12 cellular contexts compared by ENCODE assay signal in the genomic region with DNA sequence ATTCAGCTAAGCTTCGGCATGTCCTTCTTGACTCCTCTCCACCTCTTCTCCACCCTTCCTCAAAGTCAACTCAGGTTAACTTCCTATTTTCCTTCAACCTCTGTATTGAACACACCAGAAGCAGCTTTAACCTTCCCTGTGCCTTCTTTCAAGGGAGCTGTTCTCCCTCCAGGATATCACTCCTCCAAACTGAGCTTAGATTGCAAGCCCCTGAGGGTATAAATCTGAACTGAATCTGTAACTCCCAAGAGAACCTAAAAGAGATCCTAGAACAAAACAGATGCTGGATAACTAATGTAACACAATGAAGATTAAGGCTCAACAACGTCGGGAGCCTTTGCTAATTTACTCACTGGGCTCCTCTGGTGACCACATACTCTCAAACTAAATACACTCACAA. TPM values are rescaled to one million over a fixed set of nuclear protein-coding genes. Genes with fewer than 3 reads are reported as not detected.
DNase-seq lines count a peak whose midpoint lies in the region; ATAC-seq and TF ChIP-seq lines count a peak whose summit lies in the region.
"Had no signal": no experiment of that assay in that cellular context is flagged by ENCODE, and none has a peak within 500 bp of the region (broad histone marks: within the 10 kb centered on the region; RNA-seq: fewer than 3 reads in every experiment).

No MANE protein-coding gene starts in this region.

- peak overlapping the region; percentile 99 for H3K4me2 ChIP-seq in KMS-11

- no peaks in the 10 kb centered on the region for H3K27me3 ChIP-seq in KMS-11 (ENCODE audit: insufficient read depth, low read depth)
- peaks cover 0 to 4% (median 0%) of the 10 kb centered on the region in 45 donors for H3K27me3 ChIP-seq in dorsolateral prefrontal cortex

- peaks cover 17% of the 10 kb centered on the region for H3K4me1 ChIP-seq in KMS-11 (ENCODE audit: low read depth, poor library complexity, severe bottlenecking)

- H4K20me1 ChIP-seq in KMS-11 (ENCODE audit: insufficient read depth): no peaks in the 10 kb centered on the region

- H3K27ac ChIP-seq in KMS-11: no peak overlapping the region
- no peak overlapping the region for H3K27ac ChIP-seq in dorsolateral prefrontal cortex
- H3K27ac ChIP-seq: heart left ventricle had no signal

- intact Hi-C loops in dorsolateral prefrontal cortex (cut with DNase I) (no loop called here), natural killer cell (cut with micrococcal nuclease) (loop anchor here (5.0 kb wide), 1 partner anchor 822 kb away; no protein-coding TSS in a partner anchor)

- H3K9me3 Mint-ChIP-seq in natural killer cell: no peaks in the 10 kb centered on the region

- peak; percentile 34 for DNase-seq in DMS79 treated with DMSO at 0.1 percent for 48 hours (lab: John Stamatoyannopoulos, UW)
- DNase-seq in DMS79 (lab: John Stamatoyannopoulos, UW): no peak
- no peak for DNase-seq in dorsolateral prefrontal cortex
- no peak for DNase-seq in natural killer cell
- no peak for DNase-seq in NCI-H1092 (lab: John Stamatoyannopoulos, UW)
- DNase-seq in G401 (ENCODE audit: low spot score): no peak
- DNase-seq: 8988T; activated CD4-positive, alpha-beta T cell treated with anti-CD3 and anti-CD28 coated beads, Interleukin-2, amount 50 U/mL, for 48 hours; caudate nucleus had no signal

- peak overlapping the region; percentile 97 for H3K4me3 Mint-ChIP-seq in natural killer cell

- TF ChIP-seq CTCF in KMS-11 (conservative IDR thresholded peaks at IDR 0.05; ENCODE audit: low read depth, low read length): no peak
- TF ChIP-seq CTCF in dorsolateral prefrontal cortex (IDR thresholded peaks at IDR 0.05 in 54 of 56, conservative IDR thresholded peaks at IDR 0.05 in 2 of 56; ENCODE audit: low read depth in 1 of 56, partially characterized antibody in 56 of 56): no peak
- TF ChIP-seq CTCF in natural killer cell (IDR thresholded peaks at IDR 0.05): no peak

- no peaks in the 10 kb centered on the region for H3K79me2 ChIP-seq in KMS-11 (ENCODE audit: insufficient read depth, low read depth)

- H3K4me1 Mint-ChIP-seq in natural killer cell: peaks cover 50 to 53% of the 10 kb centered on the region in 2 donors

- no peak overlapping the region; the same call in 1 of the 2 replicates for H3K9ac ChIP-seq in KMS-11

- H3K27ac Mint-ChIP-seq in natural killer cell: peak overlapping the region; percentile 85 to 95

- no peaks in the 10 kb centered on the region for H3K36me3 Mint-ChIP-seq in natural killer cell

- H3K27me3 Mint-ChIP-seq in natural killer cell (ENCODE audit: low read depth in 2 of 2): no peaks in the 10 kb centered on the region

- ATAC-seq in natural killer cell (no peak), GM18861 (IDR thresholded peaks at IDR 0.05; ENCODE audit: unreplicated experiment) (no peak)

- H3K4me3 ChIP-seq in KMS-11 (IDR thresholded peaks at IDR 0.05; ENCODE audit: insufficient read depth, low read depth, low read length) (no peak overlapping the region), dorsolateral prefrontal cortex (peak overlapping the region in 54 of 59 donors; percentile 39 to 73 (median 58))

- in situ Hi-C loops in G401 (cut with HindIII; ENCODE audit: low sequenced_read_pairs): no loop called here

- H2AFZ ChIP-seq in KMS-11 (ENCODE audit: low read depth): peak overlapping the region; percentile 96; the same call in 1 of the 2 replicates

- no peaks in the 10 kb centered on the region for H3K36me3 ChIP-seq in KMS-11 (ENCODE audit: insufficient read depth)
- H3K36me3 ChIP-seq: heart left ventricle had no signal

RNA-seq across cellular contexts. Expression of a gene that starts 1.1 kb away (rescaled TPM):
- total RNA-seq in dorsolateral prefrontal cortex: 1 to 10 TPM in 107 of 120 experiments, under 1 TPM in 13; 0.46 to 3.0 (median 1.6) TPM
- 10 to 100 TPM; 30.9 to 44.7 (median 31.2) TPM for total RNA-seq in natural killer cell
- not detected in 2 replicates for total RNA-seq in G401 (2014; rRNA removed; shearing (Covaris generic))

Comparison
In these comparisons a context has a peak if more than half of its experiments do, and no peak if none do; other contexts are left out.
1. RNA of a gene that starts 1.1 kb away (total RNA-seq): 30.9 to 44.7 TPM in natural killer cell; 0.46 to 3.0 TPM in dorsolateral prefrontal cortex and not detected in G401; every median in the first group is over 4 times any median in the second.